Comparison of ENCODE assay signal across 8 cellular contexts in genomic region chr5:2038337-2039179, GRCh38.
DNase-seq lines count a peak whose midpoint lies in the region; ATAC-seq and TF ChIP-seq lines count a peak whose summit lies in the region.

No MANE protein-coding gene starts in this region.

- H3K36me3 ChIP-seq in ES-I3 (ENCODE audit: insufficient read depth, low read length) (no peaks in the 10 kb centered on the region), KMS-11 (ENCODE audit: insufficient read depth) (no peaks in the 10 kb centered on the region), skeletal muscle satellite cell (ENCODE audit: insufficient read depth, low read length) (no peaks in the 10 kb centered on the region)

- no peaks in the 10 kb centered on the region for H3K9me3 Mint-ChIP-seq in T-helper 1 cell treated with Interleukin-12 subunit alpha and Interleukin-12 subunit beta and Interleukin-4 antibody, amounts not matched to agents 30 μg/mL and 1 μg/mL, for 36 hours

- no peak overlapping the region for H3K27ac ChIP-seq in KMS-11

- H3K27me3 ChIP-seq in KMS-11 (ENCODE audit: insufficient read depth, low read depth) (no peaks in the 10 kb centered on the region), skeletal muscle satellite cell (ENCODE audit: control insufficient read depth, insufficient read depth, low read length) (peaks cover 31% of the 10 kb centered on the region)

- H3K9me3 ChIP-seq in ES-I3 (ENCODE audit: control insufficient read depth, insufficient read depth, low read length) = no peaks in the 10 kb centered on the region
- H3K9me3 ChIP-seq in skeletal muscle satellite cell (replicated peaks; ENCODE audit: low read length) = no peaks in the 10 kb centered on the region

- H3K36me3 Mint-ChIP-seq in T-helper 1 cell treated with Interleukin-12 subunit alpha and Interleukin-12 subunit beta and Interleukin-4 antibody, amounts not matched to agents 30 μg/mL and 1 μg/mL, for 36 hours (ENCODE audit: low read depth) = no peaks in the 10 kb centered on the region

- peak overlapping the region; percentile 70 for H3K4me3 Mint-ChIP-seq in T-helper 1 cell treated with Interleukin-12 subunit alpha and Interleukin-12 subunit beta and Interleukin-4 antibody, amounts not matched to agents 30 μg/mL and 1 μg/mL, for 36 hours

- H3K27ac Mint-ChIP-seq in T-helper 1 cell treated with Interleukin-12 subunit alpha and Interleukin-12 subunit beta and Interleukin-4 antibody, amounts not matched to agents 30 μg/mL and 1 μg/mL, for 36 hours = no peak overlapping the region

- peak; percentile 88 for ATAC-seq in GM21737 (IDR thresholded peaks at IDR 0.05; ENCODE audit: unreplicated experiment)

- no peaks in the 10 kb centered on the region for H4K20me1 ChIP-seq in KMS-11 (ENCODE audit: insufficient read depth)

- H3K4me3 ChIP-seq in KMS-11 (IDR thresholded peaks at IDR 0.05; ENCODE audit: insufficient read depth, low read depth, low read length) (no peak overlapping the region), skeletal muscle satellite cell (ENCODE audit: low read length) (peak overlapping the region; percentile 71)

- H3K4me2 ChIP-seq in KMS-11 (peak overlapping the region; percentile 37; the same call in 1 of the 2 replicates), skeletal muscle satellite cell (ENCODE audit: low read length) (peak overlapping the region; percentile 93)

- H3K9ac ChIP-seq in ES-I3 (ENCODE audit: low read depth, low read length) (peak overlapping the region; percentile 61; the same call in 1 of the 2 replicates), KMS-11 (0 out of 2 replicates have a peak overlapping the region, but pooled peaks have one; percentile 26), skeletal muscle satellite cell (ENCODE audit: low read depth, low read length) (peak overlapping the region; percentile 50)

- H3K79me2 ChIP-seq in KMS-11 (ENCODE audit: insufficient read depth, low read depth) = no peaks in the 10 kb centered on the region

- peak overlapping the region; percentile 85 for H2AFZ ChIP-seq in KMS-11 (ENCODE audit: low read depth)

- peaks cover 28% of the 10 kb centered on the region for H3K27me3 Mint-ChIP-seq in T-helper 1 cell treated with Interleukin-12 subunit alpha and Interleukin-12 subunit beta and Interleukin-4 antibody, amounts not matched to agents 30 μg/mL and 1 μg/mL, for 36 hours (ENCODE audit: low read depth)

- H3K4me1 ChIP-seq in ES-I3 (ENCODE audit: insufficient read depth, low read length) (peaks cover 6% of the 10 kb centered on the region; the same call in 1 of the 2 replicates), KMS-11 (ENCODE audit: low read depth, poor library complexity, severe bottlenecking) (no peaks in the 10 kb centered on the region), skeletal muscle satellite cell (ENCODE audit: control insufficient read depth, insufficient read depth, low read length) (peaks cover 5% of the 10 kb centered on the region)

- no peaks in the 10 kb centered on the region for H3K4me1 Mint-ChIP-seq in T-helper 1 cell treated with Interleukin-12 subunit alpha and Interleukin-12 subunit beta and Interleukin-4 antibody, amounts not matched to agents 30 μg/mL and 1 μg/mL, for 36 hours (ENCODE audit: low read depth)

- DNase-seq in anterior cingulate cortex (lab: John Stamatoyannopoulos, UW) (peak in 49 of 58 donors; percentile 6 to 74 (median 42)), hippocampal formation (lab: John Stamatoyannopoulos, UW) (peak; percentile 28 to 48)
- no peak for DNase-seq in NK-92 treated with Interleukin-12 subunit alpha and Interleukin-12 subunit beta, amount 100 ng/mL, for 24 hours (lab: John Stamatoyannopoulos, UW)

- peak; percentile 81 for TF ChIP-seq CTCF in KMS-11 (conservative IDR thresholded peaks at IDR 0.05; ENCODE audit: low read depth, low read length)
